ENCODE assay signal across 9 cellular contexts in the genomic region with DNA sequence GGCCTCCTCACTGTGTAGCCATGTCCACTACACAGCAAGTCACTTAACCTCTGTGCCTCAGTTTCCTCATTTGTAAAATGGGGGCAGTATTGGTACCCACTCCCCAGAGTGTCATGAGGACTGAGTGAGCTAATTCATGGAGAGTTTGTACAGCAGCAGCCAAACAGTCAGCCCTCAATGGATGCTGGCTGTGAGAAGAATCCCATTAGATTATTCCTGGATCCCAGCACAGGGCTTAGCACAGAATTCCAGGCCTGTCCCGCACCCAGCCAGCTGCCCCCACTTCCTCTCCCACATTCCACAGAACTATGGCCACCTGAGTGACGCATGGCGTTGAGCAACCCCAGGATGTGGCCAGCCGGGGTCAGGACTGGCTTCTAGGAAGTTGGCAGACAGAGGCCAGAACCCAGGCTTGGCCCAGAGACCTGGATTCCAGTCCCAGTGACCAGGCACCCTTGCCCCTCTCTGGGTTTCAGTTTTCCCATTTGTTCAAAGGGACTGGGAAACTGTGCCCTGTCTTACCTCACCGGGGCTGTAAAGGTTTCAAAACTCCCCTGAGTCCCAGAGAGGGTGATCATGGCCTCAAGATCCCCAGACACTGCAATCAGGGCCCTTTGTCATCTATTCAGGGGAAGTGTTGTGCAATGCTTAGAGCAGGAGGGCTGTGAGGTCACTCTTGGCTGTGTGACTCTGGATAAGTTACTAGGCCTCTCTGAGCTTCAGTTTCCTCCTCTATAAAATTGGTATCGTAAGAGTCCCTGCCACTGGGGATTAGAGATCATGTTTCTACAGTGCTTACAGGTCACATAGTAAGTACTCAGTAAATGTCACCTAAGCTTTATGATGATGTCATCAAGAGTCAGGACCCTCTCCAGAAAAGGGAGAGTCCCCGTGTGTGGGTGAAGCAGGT. TPM values are rescaled to one million over a fixed set of nuclear protein-coding genes. Genes with fewer than 3 reads are reported as not detected.
DNase-seq lines count a peak whose midpoint lies in the region; ATAC-seq and TF ChIP-seq lines count a peak whose summit lies in the region.
"Had no signal": no experiment of that assay in that cellular context is flagged by ENCODE, and none has a peak within 500 bp of the region (broad histone marks: within the 10 kb centered on the region; RNA-seq: fewer than 3 reads in every experiment).

No MANE protein-coding gene starts in this region.

- no peak overlapping the region for H3K4me3 ChIP-seq in transverse colon

- no peak for TF ChIP-seq EP300 in transverse colon (IDR thresholded peaks at IDR 0.05; ENCODE audit: low read depth)

- WGBS in transverse colon (ENCODE audit: low coverage in 1 of 2), 2 donors: 60 to 67% methylated on average over 1 to 7 of the region's 7 CpGs

- no peak overlapping the region for H3K4me3 Mint-ChIP-seq in activated T-helper 17 cell treated with anti-CD3 and anti-CD28 coated beads, Interleukin-2, amount 50 U/mL, for 72 hours

- intact Hi-C loops in transverse colon (cut with DNase I; ENCODE audit: low total_unique reads): loop anchor here (5.0 kb wide), 1 partner anchor 111 kb away; no protein-coding TSS in a partner anchor

- CTCF ChIA-PET in HEK293T (lab: Yijun Ruan, JAX): interaction anchor here (1.1 kb wide), 1 partner anchor 54 kb away, joined by 3 read pairs; no protein-coding TSS in a partner anchor

- peak overlapping the region; percentile 18 for H3K27ac Mint-ChIP-seq in activated T-helper 17 cell treated with anti-CD3 and anti-CD28 coated beads, Interleukin-2, amount 50 U/mL, for 72 hours

- no peaks in the 10 kb centered on the region for H3K36me3 ChIP-seq in transverse colon

- no peaks in the 10 kb centered on the region for H3K36me3 Mint-ChIP-seq in activated T-helper 17 cell treated with anti-CD3 and anti-CD28 coated beads, Interleukin-2, amount 50 U/mL, for 72 hours (ENCODE audit: low read depth)

- no peak for TF ChIP-seq CTCF in transverse colon (IDR thresholded peaks at IDR 0.05)

- no peaks in the 10 kb centered on the region for H3K9me3 Mint-ChIP-seq in activated T-helper 17 cell treated with anti-CD3 and anti-CD28 coated beads, Interleukin-2, amount 50 U/mL, for 72 hours

- TF ChIP-seq POLR2A in transverse colon (IDR thresholded peaks at IDR 0.05): no peak

- H3K9me3 ChIP-seq in transverse colon: no peaks in the 10 kb centered on the region

- peak; percentile 60 for ATAC-seq in activated T-helper 17 cell treated with anti-CD3 and anti-CD28 coated beads, Interleukin-2, amount 50 U/mL, for 72 hours (replicated peaks)

- DNase-seq in NCI-H82 (lab: John Stamatoyannopoulos, UW): peak; percentile 24
- DNase-seq in NCI-H82 treated with DMSO at 0.1 percent for 48 hours (lab: John Stamatoyannopoulos, UW; ENCODE audit: unreplicated experiment): no peak
- DNase-seq in iris pigment epithelial cell (ENCODE audit: low read depth): peak; percentile 81
- DNase-seq in transverse colon: peak; percentile 55
- DNase-seq in activated naive CD4-positive, alpha-beta T cell treated with anti-CD3 and anti-CD28 coated beads, Interleukin-2, amount 50 U/mL, for 16 hours: no peak
- no peak for DNase-seq in HEK293T (ENCODE audit: extremely low spot score)
- no peak for DNase-seq in NCI-H2171 (lab: John Stamatoyannopoulos, UW)

- in situ Hi-C loops in transverse colon (cut with MboI; ENCODE audit: low pct_ligation_motif_present in 1 of 4, low pct_unique_long_range_greater_than_20kb in 1 of 4, low sequenced_read_pairs in 3 of 4): loop anchor here in 3 of 4 donors (10.0 to 25.0 kb wide), 3 partner anchors 93 to 106 kb away; no protein-coding TSS in a partner anchor

- H3K4me1 ChIP-seq in transverse colon: peaks cover 5 to 29% (median 10%) of the 10 kb centered on the region in 4 donors

- H3K27me3 Mint-ChIP-seq in activated T-helper 17 cell treated with anti-CD3 and anti-CD28 coated beads, Interleukin-2, amount 50 U/mL, for 72 hours: peaks cover 21% of the 10 kb centered on the region

- H3K27me3 ChIP-seq in transverse colon: no peaks in the 10 kb centered on the region

- POLR2A ChIA-PET in HEK293T (lab: Yijun Ruan, JAX): no interaction called here

- H3K4me1 Mint-ChIP-seq in activated T-helper 17 cell treated with anti-CD3 and anti-CD28 coated beads, Interleukin-2, amount 50 U/mL, for 72 hours: peaks cover 6% of the 10 kb centered on the region

- peak overlapping the region; percentile 17 to 47 (median 43) for H3K27ac ChIP-seq in transverse colon
- H3K27ac ChIP-seq: 22Rv1 had no signal

TF ChIP-seq in HEK293T, 16 proteins besides CTCF, POLR2A, EP300 and RAD21:
- TF ChIP-seq L3MBTL2 (conservative IDR thresholded peaks at IDR 0.05) (no peak), FOXK2 (IDR thresholded peaks at IDR 0.05) (no peak)

RNA-seq across cellular contexts. Expression of a gene that starts 3.0 kb away (rescaled TPM):
- total RNA-seq in activated T-helper 17 cell treated with anti-CD3 and anti-CD28 coated beads, Interleukin-2, amount 50 U/mL, for 72 hours: under 1 TPM; 0.19 to 0.76 TPM
- 10 to 100 TPM; 14.2 to 52.0 (median 21.7) TPM for total RNA-seq in transverse colon

Comparison
In these comparisons a context has a peak if more than half of its experiments do, and no peak if none do; other contexts are left out.
1. DNase-seq: peak in NCI-H82 (single experiment), iris pigment epithelial cell (single experiment) and transverse colon (single experiment); none in NCI-H82 treated with DMSO at 0.1 percent for 48 hours (single experiment), activated naive CD4-positive, alpha-beta T cell treated with anti-CD3 and anti-CD28 coated beads, Interleukin-2, amount 50 U/mL, for 16 hours (single experiment), HEK293T (single experiment) and NCI-H2171 (single experiment).
2. RNA of a gene that starts 3.0 kb away (total RNA-seq): 14.2 to 52.0 TPM in transverse colon; 0.19 to 0.76 TPM in activated T-helper 17 cell treated with anti-CD3 and anti-CD28 coated beads, Interleukin-2, amount 50 U/mL, for 72 hours; every median in the first group is over 4 times any median in the second.